In the genomic region with DNA sequence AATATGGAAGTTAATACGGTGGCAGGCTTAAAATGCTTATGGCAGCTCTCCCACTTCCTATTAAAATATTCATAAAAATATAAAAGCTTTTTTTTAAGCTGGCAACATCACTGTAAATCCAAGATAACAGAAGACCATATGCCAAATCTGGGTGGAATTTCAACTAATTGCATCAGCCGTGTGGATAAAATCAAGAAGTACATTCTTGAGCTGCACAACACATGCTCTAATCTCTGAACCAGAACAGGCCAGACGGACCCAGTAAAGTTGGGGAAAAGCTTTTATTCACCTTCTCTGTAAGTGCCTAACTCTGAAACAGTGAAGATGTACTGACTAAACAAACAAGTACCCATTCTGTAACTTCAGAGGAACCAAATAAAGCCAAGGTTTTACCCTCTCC, we compare ENCODE assay signal across 17 cellular contexts. TPM values are rescaled to one million over a fixed set of nuclear protein-coding genes. Genes with fewer than 3 reads are reported as not detected.
DNase-seq lines count a peak whose midpoint lies in the region; ATAC-seq and TF ChIP-seq lines count a peak whose summit lies in the region.
"Had no signal": no experiment of that assay in that cellular context is flagged by ENCODE, and none has a peak within 500 bp of the region (broad histone marks: within the 10 kb centered on the region; RNA-seq: fewer than 3 reads in every experiment).

No MANE protein-coding gene starts in this region.

- peak overlapping the region; percentile 71 for H3K27ac Mint-ChIP-seq in MCF 10A (ENCODE audit: low read depth, unreplicated experiment)
- H3K27ac Mint-ChIP-seq: activated naive CD8-positive, alpha-beta T cell treated with anti-CD3 and anti-CD28 coated beads, Interleukin-2, amount 50 U/mL, for 24 hours; dendritic cell treated with granulocyte-macrophage colony-stimulating factor and Interleukin-4, amounts not matched to agents 40 ng/mL and 50 ng/mL, for 4 days had no signal

- H3K4me2 ChIP-seq in mammary epithelial cell (ENCODE audit: insufficient read depth, low read depth, low read length), result no peak overlapping the region

- POLR2A ChIA-PET in MCF 10A (lab: Yijun Ruan, JAX), result no interaction called here

- no peak overlapping the region for H3K9ac ChIP-seq in mammary epithelial cell (ENCODE audit: insufficient read depth, low read length)
- H3K9ac ChIP-seq in SK-N-MC (ENCODE audit: insufficient read length), result peak overlapping the region; percentile 92

- H3K36me3 Mint-ChIP-seq in MCF 10A (ENCODE audit: insufficient read depth, unreplicated experiment), result no peaks in the 10 kb centered on the region

- peaks cover 7% of the 10 kb centered on the region for H3K4me1 Mint-ChIP-seq in MCF 10A (ENCODE audit: insufficient read depth, unreplicated experiment)
- H3K4me1 Mint-ChIP-seq: activated naive CD8-positive, alpha-beta T cell treated with anti-CD3 and anti-CD28 coated beads, Interleukin-2, amount 50 U/mL, for 24 hours had no signal

- CTCF ChIA-PET in MCF 10A (lab: Yijun Ruan, JAX), result no interaction called here
- CTCF ChIA-PET in mammary epithelial cell (lab: Charles Lee; ENCODE audit: low non-redundant PET), result no interaction called here

- H3K27ac ChIP-seq in mammary epithelial cell (ENCODE audit: insufficient read depth, low read depth, low read length) (no peak overlapping the region), SK-N-MC (peak overlapping the region; percentile 100)
- H3K27ac ChIP-seq: esophagus muscularis mucosa, stomach had no signal

- in situ Hi-C loops in mammary epithelial cell (cut with MboI; ENCODE audit: low sequenced_read_pairs in 2 of 2) (no loop called here), GM13977 (cut with MboI; ENCODE audit: low pct_unique_long_range_greater_than_20kb, low sequenced_read_pairs, unreplicated experiment) (no loop called here)

- TF ChIP-seq CTCF in MCF 10A (IDR thresholded peaks at IDR 0.05; ENCODE audit: unreplicated experiment), result no peak
- TF ChIP-seq CTCF in mammary epithelial cell (conservative IDR thresholded peaks at IDR 0.05 in 1 of 2, IDR thresholded peaks at IDR 0.05 in 1 of 2; ENCODE audit: extremely low read depth in 1 of 2, insufficient read depth in 1 of 2, low read depth in 1 of 2, low read length in 2 of 2), result no peak
- no peak for TF ChIP-seq CTCF in fibroblast of pulmonary artery (IDR thresholded peaks at IDR 0.05; ENCODE audit: low read length, missing control alignments)
- no peak for TF ChIP-seq CTCF in GM13977 (IDR thresholded peaks at IDR 0.05; ENCODE audit: extremely low read depth, insufficient read depth, missing control alignments)

- no TSS peak for BruUV-seq in MCF 10A (replicated peaks; lab: Mats Ljungman, UMichigan)
- BruUV-seq in mammary epithelial cell (replicated peaks; lab: Mats Ljungman, UMichigan), result no TSS peak

- H3K4me1 ChIP-seq in mammary epithelial cell (ENCODE audit: insufficient read depth, low read length), result no peaks in the 10 kb centered on the region
- H3K4me1 ChIP-seq: esophagus muscularis mucosa, stomach had no signal

- H3K4me3 ChIP-seq in mammary epithelial cell (replicated peaks in 1 of 3; ENCODE audit: insufficient read depth in 1 of 3, low read depth in 2 of 3, low read length in 3 of 3) (no peak overlapping the region), SK-N-MC (peak overlapping the region; percentile 48), fibroblast of pulmonary artery (replicated peaks; ENCODE audit: low read depth, low read length) (no peak overlapping the region)
- H3K4me3 ChIP-seq: esophagus muscularis mucosa, stomach had no signal

- H4K20me1 ChIP-seq in mammary epithelial cell (ENCODE audit: insufficient read depth, low read length), result no peaks in the 10 kb centered on the region

- no peak overlapping the region for H3K4me3 Mint-ChIP-seq in MCF 10A (ENCODE audit: unreplicated experiment)
- H3K4me3 Mint-ChIP-seq: activated naive CD8-positive, alpha-beta T cell treated with anti-CD3 and anti-CD28 coated beads, Interleukin-2, amount 50 U/mL, for 24 hours; dendritic cell treated with granulocyte-macrophage colony-stimulating factor and Interleukin-4, amounts not matched to agents 40 ng/mL and 50 ng/mL, for 4 days had no signal

- no peaks in the 10 kb centered on the region for H3K27me3 Mint-ChIP-seq in MCF 10A (ENCODE audit: insufficient read depth, unreplicated experiment)
- H3K27me3 Mint-ChIP-seq: activated naive CD8-positive, alpha-beta T cell treated with anti-CD3 and anti-CD28 coated beads, Interleukin-2, amount 50 U/mL, for 24 hours; dendritic cell treated with granulocyte-macrophage colony-stimulating factor and Interleukin-4, amounts not matched to agents 40 ng/mL and 50 ng/mL, for 4 days had no signal

- 44% methylated on average over 3 of the region's 3 CpGs for WGBS in mammary epithelial cell (ENCODE audit: low coverage, missing lambda C conversion rate)

- no peaks in the 10 kb centered on the region for H3K9me3 ChIP-seq in mammary epithelial cell (replicated peaks; ENCODE audit: insufficient read depth, low read length)
- H3K9me3 ChIP-seq in SK-N-MC (ENCODE audit: low read depth, low read length), result peaks cover 6% of the 10 kb centered on the region; the same call in 1 of the 2 replicates

- dilution Hi-C loops in mammary epithelial cell (cut with HindIII; ENCODE audit: low sequenced_read_pairs), result no loop called here

- H3K27me3 ChIP-seq in mammary epithelial cell (ENCODE audit: insufficient read depth, low read length), result no peaks in the 10 kb centered on the region
- H3K27me3 ChIP-seq: esophagus muscularis mucosa, stomach had no signal

- no peaks in the 10 kb centered on the region for H3K79me2 ChIP-seq in mammary epithelial cell (ENCODE audit: insufficient read depth, low read length)

- DNase-seq in MCF 10A (ENCODE audit: unreplicated experiment) (no peak), mammary epithelial cell (no peak), SK-N-MC (ENCODE audit: low read depth, low spot score) (peak; percentile 82), fibroblast of pulmonary artery (ENCODE audit: low read depth) (peak; percentile 79), HK-2 (ENCODE audit: unreplicated experiment) (no peak), NCI-H1436 treated with DMSO at 0.1 percent for 48 hours (lab: John Stamatoyannopoulos, UW) (no peak), GM13977 (ENCODE audit: low spot score) (no peak)
- DNase-seq: activated CD4-positive, alpha-beta T cell treated with anti-CD3 and anti-CD28 coated beads for 1 hour; activated naive CD8-positive, alpha-beta T cell treated with anti-CD3 and anti-CD28 coated beads, Interleukin-2, amount 50 U/mL, for 24 hours; activated T-cell treated with anti-CD3 and anti-CD28 coated beads for 4 hours; mesendoderm; MM.1S; occipital lobe; stomach had no signal

- H3K36me3 ChIP-seq in mammary epithelial cell (ENCODE audit: insufficient read depth, low read length) (no peaks in the 10 kb centered on the region), SK-N-MC (ENCODE audit: insufficient read depth, low read length) (peaks cover 3% of the 10 kb centered on the region; the same call in 1 of the 2 replicates)
- H3K36me3 ChIP-seq: esophagus muscularis mucosa, stomach had no signal

- intact Hi-C loops in MCF 10A (cut with micrococcal nuclease) (no loop called here), mammary epithelial cell (cut with micrococcal nuclease) (no loop called here)

- no peak overlapping the region for H2AFZ ChIP-seq in mammary epithelial cell (ENCODE audit: low read depth, low read length)

- H3K9me3 Mint-ChIP-seq in MCF 10A (ENCODE audit: unreplicated experiment), result peaks cover 2% of the 10 kb centered on the region

- ATAC-seq in GM18502 (IDR thresholded peaks at IDR 0.05; ENCODE audit: poor library complexity, unreplicated experiment), result no peak
- ATAC-seq: activated naive CD8-positive, alpha-beta T cell treated with anti-CD3 and anti-CD28 coated beads, Interleukin-2, amount 50 U/mL, for 24 hours had no signal

RNA-seq across cellular contexts. Expression of a gene that starts 57.3 kb away (rescaled TPM):
- total RNA-seq in MCF 10A (2022), result 0.09 TPM in 1 of 2 replicates, not detected in the other
- under 1 TPM in 1 of 2 donors, not detected in 1; 0.16 TPM for total RNA-seq in mammary epithelial cell
- polyA plus RNA-seq in mammary epithelial cell, result 0.09 TPM
- polyA minus RNA-seq in mammary epithelial cell, result not detected
- total RNA-seq: occipital lobe had no signal

Comparison
In these comparisons a context has a peak if more than half of its experiments do, and no peak if none do; other contexts are left out.
1. DNase-seq: peak in SK-N-MC (single experiment) and fibroblast of pulmonary artery (single experiment); none in MCF 10A (single experiment), mammary epithelial cell (single experiment), HK-2 (single experiment), NCI-H1436 treated with DMSO at 0.1 percent for 48 hours (single experiment) and GM13977 (single experiment).